Comparison of ENCODE assay signal across 21 cellular contexts in the genomic region with DNA sequence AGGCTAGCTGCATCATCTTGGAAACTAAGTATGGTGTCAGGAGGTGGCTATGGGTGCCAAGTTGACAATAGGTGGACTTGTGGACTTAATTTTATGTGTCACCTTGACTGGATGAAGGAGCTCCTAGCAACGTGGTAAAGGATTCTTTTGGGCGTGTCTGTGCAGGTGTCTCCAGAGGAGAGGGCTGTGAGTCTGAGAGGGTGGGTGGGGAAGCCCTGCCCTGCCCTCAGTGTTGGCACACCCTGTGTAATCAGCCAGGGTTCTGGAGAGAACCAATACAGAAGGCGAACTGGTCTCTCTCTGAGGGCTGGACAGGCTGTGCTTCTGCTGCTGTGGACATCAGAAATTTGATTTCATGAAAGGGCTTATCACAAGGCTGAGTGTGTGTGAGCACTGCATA.
A peak's percentile ranks its signal among the peaks of the same experiment; 100 is the strongest.
DNase-seq lines count a peak whose midpoint lies in the region; ATAC-seq and TF ChIP-seq lines count a peak whose summit lies in the region.
"Had no signal": no experiment of that assay in that cellular context is flagged by ENCODE, and none has a peak within 500 bp of the region (broad histone marks: within the 10 kb centered on the region; RNA-seq: fewer than 3 reads in every experiment).

No MANE protein-coding gene starts in this region.

- no peaks in the 10 kb centered on the region for H3K27me3 ChIP-seq in right atrium auricular region
- H3K27me3 ChIP-seq: MG63 had no signal

- intact Hi-C loops in cardiac septum (cut with DNase I), result no loop called here

- H3K4me3 ChIP-seq in right atrium auricular region, result no peak overlapping the region
- no peak overlapping the region for H3K4me3 ChIP-seq in skin epidermis
- H3K4me3 ChIP-seq: GM23248, MG63, SJSA1 had no signal

- no peak overlapping the region for H3K27ac ChIP-seq in right atrium auricular region
- H3K27ac ChIP-seq in skin epidermis, result peak overlapping the region in 16 of 21 experiments; percentile 20 to 92 (median 78)
- H3K27ac ChIP-seq: GM23248, SJSA1 had no signal

- no peaks in the 10 kb centered on the region for H3K4me1 ChIP-seq in right atrium auricular region
- H3K4me1 ChIP-seq: SJSA1 had no signal

- DNase-seq in cardiac septum (ENCODE audit: low spot score), result peak; percentile 22
- DNase-seq in right atrium auricular region (ENCODE audit: low spot score), result no peak
- DNase-seq in AML-193 (lab: John Stamatoyannopoulos, UW), result no peak
- no peak for DNase-seq in NCI-H1436 treated with DMSO at 0.1 percent for 48 hours (lab: John Stamatoyannopoulos, UW)
- DNase-seq: CD8-positive, alpha-beta T cell; DMS53; EL; GM23248; HCEC 1CT; IMR-90; MG63; NCI-H1048; NCI-H1436; NCI-H2029; NCI-H524; NCI-H82 had no signal

- no peak for TF ChIP-seq CTCF in right atrium auricular region (IDR thresholded peaks at IDR 0.05)

- ATAC-seq in esophagus mucosa, result peak; percentile 90
- no peak for ATAC-seq in HG03135 (IDR thresholded peaks at IDR 0.05; ENCODE audit: unreplicated experiment)
- ATAC-seq: CD8-positive, alpha-beta T cell; Panc1 had no signal

- H3K9me3 ChIP-seq in right atrium auricular region, result no peaks in the 10 kb centered on the region
- H3K9me3 ChIP-seq: MG63, SJSA1 had no signal

- no peaks in the 10 kb centered on the region for H3K36me3 ChIP-seq in right atrium auricular region
- H3K36me3 ChIP-seq: MG63, SJSA1 had no signal

Comparison
In these comparisons a context has a peak if more than half of its experiments do, and no peak if none do; other contexts are left out.
1. H3K27ac ChIP-seq: peak in skin epidermis (16 of 21); none in right atrium auricular region (0 of 2).